Comparison of ENCODE assay signal across 8 cellular contexts in genomic region chr1:213987876-213988638, GRCh38. TPM values are rescaled to one million over a fixed set of nuclear protein-coding genes. Genes with fewer than 3 reads are reported as not detected.
DNase-seq lines count a peak whose midpoint lies in the region; ATAC-seq and TF ChIP-seq lines count a peak whose summit lies in the region.

Gene PROX1 (plus strand): TSS chr1:213987973. CDS start chr1:213996536, 8,563 bp downstream.

- no peak within 1 kb of the TSS for H3K27ac ChIP-seq in iPS-20b (ENCODE audit: low read length)

- DNase-seq in GM10248 (ENCODE audit: extremely low spot score) (peak; percentile 63), NCI-H1092 treated with DMSO at 0.1 percent for 48 hours (lab: John Stamatoyannopoulos, UW) (peak; percentile 89), SKM-1 treated with dmso at 0.1 percent for 144 hours (lab: John Stamatoyannopoulos, UW; ENCODE audit: unreplicated experiment) (peak; percentile 55), sciatic nerve (ENCODE audit: low spot score) (peak; percentile 86), T-helper 9 cell (no peak)
- no peak for DNase-seq in central memory CD8-positive, alpha-beta T cell (ENCODE audit: low spot score in 2 of 2)

- H3K27ac Mint-ChIP-seq in central memory CD8-positive, alpha-beta T cell (ENCODE audit: low read depth), result no peak within 1 kb of the TSS

- peak within 1 kb of the TSS; percentile 74 for H3K4me3 Mint-ChIP-seq in central memory CD8-positive, alpha-beta T cell

- H3K27me3 ChIP-seq in iPS-20b (ENCODE audit: insufficient read depth, low read length), result peaks cover 93% of the 10 kb centered on the region

- intact Hi-C loops in sciatic nerve (cut with DNase I), result no loop called here

- peaks cover 27% of the 10 kb centered on the region for H3K4me1 Mint-ChIP-seq in central memory CD8-positive, alpha-beta T cell

- H3K9me3 Mint-ChIP-seq in central memory CD8-positive, alpha-beta T cell, result peaks cover 11% of the 10 kb centered on the region

- CTCF ChIA-PET in GM10248 (lab: Yijun Ruan, JAX), result interaction anchor here (0.7 kb wide), 1 partner anchor 29 kb away, joined by 3 read pairs; no protein-coding TSS in a partner anchor

- peaks cover 3% of the 10 kb centered on the region for H3K36me3 Mint-ChIP-seq in central memory CD8-positive, alpha-beta T cell (ENCODE audit: insufficient read depth)

- POLR2A ChIA-PET in GM10248 (lab: Yijun Ruan, JAX), result no interaction called here

- H3K4me1 ChIP-seq in iPS-20b (ENCODE audit: insufficient read depth, low read length), result peaks cover 39% of the 10 kb centered on the region

- H3K9me3 ChIP-seq in iPS-20b (ENCODE audit: insufficient read depth, low read depth, low read length), result no peaks in the 10 kb centered on the region

- TF ChIP-seq CTCF in GM10248 (IDR thresholded peaks at IDR 0.05; ENCODE audit: control extremely low read depth, extremely low read depth, low read depth, missing control alignments), result no peak

- ATAC-seq in HG02571 (IDR thresholded peaks at IDR 0.05; ENCODE audit: unreplicated experiment), result peak; percentile 87
- ATAC-seq in central memory CD8-positive, alpha-beta T cell (replicated peaks; ENCODE audit: extremely low read depth, poor library complexity, severe bottlenecking), result peak; percentile 14
- ATAC-seq in sciatic nerve, result peak; percentile 96

- H3K4me3 ChIP-seq in iPS-20b (ENCODE audit: low read length), result peak within 1 kb of the TSS; percentile 83

- H3K36me3 ChIP-seq in iPS-20b (ENCODE audit: insufficient read depth, low read depth, low read length), result no peaks in the 10 kb centered on the region

- peaks cover 96% of the 10 kb centered on the region for H3K27me3 Mint-ChIP-seq in central memory CD8-positive, alpha-beta T cell

- H3K9ac ChIP-seq in iPS-20b (ENCODE audit: low read depth, low read length), result peak within 1 kb of the TSS; percentile 57; the same call in 1 of the 2 replicates

RNA-seq across cellular contexts. Expression of gene PROX1, which starts in this region (rescaled TPM):
- 2.8 TPM for total RNA-seq in sciatic nerve

Comparison
In these comparisons a context has a peak if more than half of its experiments do, and no peak if none do; other contexts are left out.
1. DNase-seq: peak in GM10248 (single experiment), NCI-H1092 treated with DMSO at 0.1 percent for 48 hours (single experiment), SKM-1 treated with dmso at 0.1 percent for 144 hours (single experiment) and sciatic nerve (single experiment); none in central memory CD8-positive, alpha-beta T cell (0 of 2) and T-helper 9 cell (single experiment).
2. ATAC-seq: peak in every context shown above with its lines; median percentile 96 in sciatic nerve; 87 in HG02571; 14 in central memory CD8-positive, alpha-beta T cell.